ENCODE assay signal across 13 cellular contexts in genomic region chr1:19028110-19028509, GRCh38.
DNase-seq lines count a peak whose midpoint lies in the region; ATAC-seq and TF ChIP-seq lines count a peak whose summit lies in the region.
"Had no signal": no experiment of that assay in that cellular context is flagged by ENCODE, and none has a peak within 500 bp of the region (broad histone marks: within the 10 kb centered on the region; RNA-seq: fewer than 3 reads in every experiment).

No MANE protein-coding gene starts in this region.

- H3K27me3 ChIP-seq in foreskin keratinocyte (no peaks in the 10 kb centered on the region), upper lobe of right lung (no peaks in the 10 kb centered on the region)
- H3K27me3 ChIP-seq: upper lobe of left lung had no signal

- peak; percentile 25 for DNase-seq in activated T-cell treated with anti-CD3 and anti-CD28 coated beads, Interleukin-2, amount 50 U/mL, for 24 hours
- DNase-seq in activated T-cell treated with anti-CD3 and anti-CD28 coated beads for 4 hours (no peak), NCI-H510A treated with DMSO at 0.1 percent for 48 hours (lab: John Stamatoyannopoulos, UW) (peak; percentile 35), foreskin keratinocyte (no peak), upper lobe of right lung (no peak), NCI-H446 (lab: John Stamatoyannopoulos, UW) (no peak)
- DNase-seq: ACHN; activated CD8-positive, alpha-beta T cell treated with anti-CD3 and anti-CD28 coated beads, Interleukin-2, amount 10 ng/mL, durations not matched to agents 7 days and 5 days; activated naive CD8-positive, alpha-beta T cell treated with anti-CD3 and anti-CD28 coated beads, Interleukin-2, amount 10 ng/mL, durations not matched to agents 7 days and 5 days; foreskin fibroblast had no signal

- no peaks in the 10 kb centered on the region for H3K36me3 ChIP-seq in upper lobe of right lung
- H3K36me3 ChIP-seq: upper lobe of left lung had no signal

- H3K4me1 Mint-ChIP-seq in activated T-cell treated with anti-CD3 and anti-CD28 coated beads, Interleukin-2, amount 50 U/mL, for 24 hours (ENCODE audit: low read depth), result peaks cover 4% of the 10 kb centered on the region
- H3K4me1 Mint-ChIP-seq: activated naive CD8-positive, alpha-beta T cell treated with anti-CD3 and anti-CD28 coated beads, Interleukin-2, amount 10 ng/mL, durations not matched to agents 7 days and 5 days had no signal

- H3K27ac ChIP-seq in foreskin keratinocyte (no peak overlapping the region), upper lobe of right lung (no peak overlapping the region)
- H3K27ac ChIP-seq: upper lobe of left lung had no signal

- peaks cover 9% of the 10 kb centered on the region for H3K27me3 Mint-ChIP-seq in activated T-cell treated with anti-CD3 and anti-CD28 coated beads, Interleukin-2, amount 50 U/mL, for 24 hours

- H3K9me3 Mint-ChIP-seq in activated T-cell treated with anti-CD3 and anti-CD28 coated beads, Interleukin-2, amount 50 U/mL, for 24 hours, result peaks cover 4% of the 10 kb centered on the region
- H3K9me3 Mint-ChIP-seq: activated naive CD8-positive, alpha-beta T cell treated with anti-CD3 and anti-CD28 coated beads, Interleukin-2, amount 10 ng/mL, durations not matched to agents 7 days and 5 days had no signal

- intact Hi-C loops in upper lobe of right lung (cut with DNase I), result no loop called here

- ATAC-seq in foreskin keratinocyte, result peak; percentile 16
- peak; percentile 37 for ATAC-seq in upper lobe of right lung
- no peak for ATAC-seq in GM19351 (IDR thresholded peaks at IDR 0.05; ENCODE audit: unreplicated experiment)
- ATAC-seq in HG03039 (IDR thresholded peaks at IDR 0.05; ENCODE audit: unreplicated experiment), result no peak
- ATAC-seq: activated CD8-positive, alpha-beta T cell treated with anti-CD3 and anti-CD28 coated beads, Interleukin-2, amount 10 ng/mL, durations not matched to agents 7 days and 5 days had no signal

- no peaks in the 10 kb centered on the region for H3K9me3 ChIP-seq in upper lobe of right lung
- H3K9me3 ChIP-seq: upper lobe of left lung had no signal

- H3K4me1 ChIP-seq in foreskin keratinocyte (peaks cover 23% of the 10 kb centered on the region), upper lobe of right lung (no peaks in the 10 kb centered on the region)
- H3K4me1 ChIP-seq: upper lobe of left lung had no signal

- TF ChIP-seq CTCF in foreskin keratinocyte (conservative IDR thresholded peaks at IDR 0.05), result no peak
- no peak for TF ChIP-seq CTCF in upper lobe of right lung (IDR thresholded peaks at IDR 0.05)

- H3K4me3 Mint-ChIP-seq in activated T-cell treated with anti-CD3 and anti-CD28 coated beads, Interleukin-2, amount 50 U/mL, for 24 hours, result no peak overlapping the region
- H3K4me3 Mint-ChIP-seq: activated CD8-positive, alpha-beta T cell treated with anti-CD3 and anti-CD28 coated beads, Interleukin-2, amount 10 ng/mL, durations not matched to agents 7 days and 5 days; activated naive CD8-positive, alpha-beta T cell treated with anti-CD3 and anti-CD28 coated beads, Interleukin-2, amount 10 ng/mL, durations not matched to agents 7 days and 5 days had no signal

- H3K27ac Mint-ChIP-seq in activated T-cell treated with anti-CD3 and anti-CD28 coated beads, Interleukin-2, amount 50 U/mL, for 24 hours, result no peak overlapping the region
- H3K27ac Mint-ChIP-seq: activated CD8-positive, alpha-beta T cell treated with anti-CD3 and anti-CD28 coated beads, Interleukin-2, amount 10 ng/mL, durations not matched to agents 7 days and 5 days; activated naive CD8-positive, alpha-beta T cell treated with anti-CD3 and anti-CD28 coated beads, Interleukin-2, amount 10 ng/mL, durations not matched to agents 7 days and 5 days had no signal

- H3K4me3 ChIP-seq in upper lobe of right lung, result no peak overlapping the region
- H3K4me3 ChIP-seq: upper lobe of left lung had no signal

- no peaks in the 10 kb centered on the region for H3K36me3 Mint-ChIP-seq in activated T-cell treated with anti-CD3 and anti-CD28 coated beads, Interleukin-2, amount 50 U/mL, for 24 hours (ENCODE audit: low read depth)
- H3K36me3 Mint-ChIP-seq: activated naive CD8-positive, alpha-beta T cell treated with anti-CD3 and anti-CD28 coated beads, Interleukin-2, amount 10 ng/mL, durations not matched to agents 7 days and 5 days had no signal

Comparison
In these comparisons a context has a peak if more than half of its experiments do, and no peak if none do; other contexts are left out.
1. DNase-seq: peak in activated T-cell treated with anti-CD3 and anti-CD28 coated beads, Interleukin-2, amount 50 U/mL, for 24 hours (single experiment) and NCI-H510A treated with DMSO at 0.1 percent for 48 hours (single experiment); none in activated T-cell treated with anti-CD3 and anti-CD28 coated beads for 4 hours (single experiment), foreskin keratinocyte (0 of 2), upper lobe of right lung (single experiment) and NCI-H446 (0 of 2).
2. ATAC-seq: peak in foreskin keratinocyte (single experiment) and upper lobe of right lung (single experiment); none in GM19351 (single experiment) and HG03039 (single experiment).